Comparison of ENCODE assay signal across 8 cellular contexts in genomic region chr20:54199721-54200176, GRCh38. TPM values are rescaled to one million over a fixed set of nuclear protein-coding genes. Genes with fewer than 3 reads are reported as not detected.
DNase-seq lines count a peak whose midpoint lies in the region; ATAC-seq, FAIRE-seq and TF ChIP-seq lines count a peak whose summit lies in the region.

No MANE protein-coding gene starts in this region.

- H3K4me1 ChIP-seq in SJCRH30 (no peaks in the 10 kb centered on the region), foreskin keratinocyte (peaks cover 3% of the 10 kb centered on the region)

- peaks cover 6% of the 10 kb centered on the region for H3K4me1 Mint-ChIP-seq in type B pancreatic cell (ENCODE audit: unreplicated experiment)

- DNase-seq in GM12892 (ENCODE audit: insufficient read length): peak; percentile 24
- DNase-seq in SJCRH30: peak; percentile 63 to 89
- peak; percentile 44 for DNase-seq in activated T-helper 9 cell treated with anti-CD3 and anti-CD28 coated beads, Interleukin-2, amount 50 U/mL, for 16 hours (ENCODE audit: low read depth)
- peak in 1 of 2 donors; percentile 73 for DNase-seq in foreskin keratinocyte
- peak; percentile 83 for DNase-seq in omental fat pad (ENCODE audit: low spot score)
- no peak for DNase-seq in type B pancreatic cell (ENCODE audit: extremely low spot score, unreplicated experiment)

- no peak for TF ChIP-seq POLR2A in GM12892 (IDR thresholded peaks at IDR 0.05; ENCODE audit: low read depth, low read length)

- H3K36me3 ChIP-seq in SJCRH30: no peaks in the 10 kb centered on the region

- no peak overlapping the region for H3K4me3 Mint-ChIP-seq in type B pancreatic cell

- H3K27ac Mint-ChIP-seq in type B pancreatic cell: no peak overlapping the region

- H3K27ac ChIP-seq in 22Rv1: no peak overlapping the region
- H3K27ac ChIP-seq in SJCRH30: no peak overlapping the region
- no peak overlapping the region for H3K27ac ChIP-seq in foreskin keratinocyte

- H3K27me3 ChIP-seq in SJCRH30 (no peaks in the 10 kb centered on the region; the same call in 1 of the 2 replicates), foreskin keratinocyte (no peaks in the 10 kb centered on the region)

- H3K27me3 Mint-ChIP-seq in type B pancreatic cell: no peaks in the 10 kb centered on the region

- H3K4me3 ChIP-seq in SJCRH30: no peak overlapping the region

- ATAC-seq in foreskin keratinocyte (peak; percentile 28), omental fat pad (ENCODE audit: low FRiP score) (no peak)

- H3K9me3 ChIP-seq in SJCRH30 (replicated peaks): no peaks in the 10 kb centered on the region

- H3K9me3 Mint-ChIP-seq in type B pancreatic cell: no peaks in the 10 kb centered on the region

- FAIRE-seq in GM12892 (lab: Jason Lieb, UNC): peak; percentile 71

- TF ChIP-seq CTCF in 22Rv1 (IDR thresholded peaks at IDR 0.05): peak; percentile 93
- TF ChIP-seq CTCF in LNCAP (IDR thresholded peaks at IDR 0.05): peak; percentile 94
- peak; percentile 96 for TF ChIP-seq CTCF in foreskin keratinocyte (conservative IDR thresholded peaks at IDR 0.05)
- TF ChIP-seq CTCF in omental fat pad (IDR thresholded peaks at IDR 0.05): peak in 2 of 3 donors; percentile 12 to 67
- TF ChIP-seq CTCF in type B pancreatic cell (conservative IDR thresholded peaks at IDR 0.05): peak; percentile 97

- H3K36me3 Mint-ChIP-seq in type B pancreatic cell: no peaks in the 10 kb centered on the region

RNA-seq across cellular contexts. Expression of gene PFDN4, which starts 8.1 kb away (rescaled TPM):
- polyA plus RNA-seq in GM12892 (2012; ENCODE audit: missing spikeins): 64.2 TPM
- 129 and 168 TPM in 2 replicates for total RNA-seq in SJCRH30 (2014; rRNA removed; shearing (Covaris generic))
- total RNA-seq in foreskin keratinocyte (49.4 and 53.2 TPM in 2 replicates), omental fat pad (10 to 100 TPM; 46.4 to 72.7 (median 54.2) TPM), type B pancreatic cell (ENCODE audit: low replicate concordance) (19.3 and 28.4 TPM in 2 replicates)
- polyA plus RNA-seq in foreskin keratinocyte: 61.8 and 69.1 TPM in 2 replicates

RNA-seq across cellular contexts. Expression of gene CYP24A1, which starts 26.0 kb away (rescaled TPM):
- not detected for polyA plus RNA-seq in GM12892 (2012; ENCODE audit: missing spikeins)
- not detected in 2 replicates for total RNA-seq in SJCRH30 (2014; rRNA removed; shearing (Covaris generic))
- total RNA-seq in foreskin keratinocyte: 1.4 and 2.3 TPM in 2 replicates
- 0.58 and 0.63 TPM in 2 replicates for polyA plus RNA-seq in foreskin keratinocyte
- total RNA-seq in omental fat pad: under 1 TPM in 1 of 4 donors, not detected in 3; 0.12 TPM
- 7.1 and 21.1 TPM in 2 replicates for total RNA-seq in type B pancreatic cell (ENCODE audit: low replicate concordance)

Comparison
In these comparisons a context has a peak if more than half of its experiments do, and no peak if none do; other contexts are left out.
1. CTCF ChIP-seq: peak in every context shown above with its lines; median percentile 97 in type B pancreatic cell; 96 in foreskin keratinocyte; 94 in LNCAP; 93 in 22Rv1; 40 in omental fat pad.